In genomic region chr12:20629414-20630156, GRCh38 we compare ENCODE assay signal across 1 cellular context.
A peak's percentile ranks its signal among the peaks of the same experiment; 100 is the strongest.
TF ChIP-seq lines count a peak whose summit lies in the region.

No MANE protein-coding gene starts in this region.

TF ChIP-seq in HepG2, 621 proteins besides CTCF, POLR2A, EP300 and RAD21 (continued from another document):
- TF ChIP-seq KDM1A (CRISPR knock-in tag; IDR thresholded peaks at IDR 0.05) = no peak
- TF ChIP-seq ZNF431 (CRISPR knock-in tag; IDR thresholded peaks at IDR 0.05; ENCODE audit: borderline replicate concordance, low read depth) = no peak
- TF ChIP-seq SP5 (CRISPR knock-in tag; IDR thresholded peaks at IDR 0.05; ENCODE audit: borderline replicate concordance, low read depth) = peak; percentile 89
- peak; percentile 62; the same call in 1 of the 2 replicates for TF ChIP-seq FOSL1 (CRISPR knock-in tag; IDR thresholded peaks at IDR 0.05; ENCODE audit: borderline replicate concordance)
- peak; percentile 70; the same call in 1 of the 2 replicates for TF ChIP-seq TBX2 (CRISPR knock-in tag; IDR thresholded peaks at IDR 0.05; ENCODE audit: borderline replicate concordance)
- TF ChIP-seq NAIF1 (CRISPR knock-in tag; IDR thresholded peaks at IDR 0.05; ENCODE audit: borderline replicate concordance) = no peak
- peak; percentile 65 for TF ChIP-seq HNF4A (CRISPR knock-in tag; IDR thresholded peaks at IDR 0.05)
- peak; percentile 62 for TF ChIP-seq TFE3 (CRISPR knock-in tag; IDR thresholded peaks at IDR 0.05)
- peak; percentile 60 for TF ChIP-seq SALL1 (CRISPR knock-in tag; IDR thresholded peaks at IDR 0.05)
- TF ChIP-seq MAFK (conservative IDR thresholded peaks at IDR 0.05 in 1 of 2, IDR thresholded peaks at IDR 0.05 in 1 of 2; ENCODE audit: low read length in 2 of 2) = peak; percentile 94
- TF ChIP-seq KAT8 (CRISPR knock-in tag; IDR thresholded peaks at IDR 0.05) = 0 out of 2 replicates have a peak, but pooled peaks have one; percentile 24
- TF ChIP-seq CSRNP1 (CRISPR knock-in tag; IDR thresholded peaks at IDR 0.05) = no peak
- TF ChIP-seq PHF8 (CRISPR knock-in tag; IDR thresholded peaks at IDR 0.05) = peak; percentile 22; the same call in 1 of the 2 replicates
- no peak for TF ChIP-seq SOX13 (IDR thresholded peaks at IDR 0.05)
- peak in 1 of 2 experiments; percentile 89; a peak in 2 of 4 replicates for TF ChIP-seq SOX13 (CRISPR knock-in tag; conservative IDR thresholded peaks at IDR 0.05 in 1 of 2, IDR thresholded peaks at IDR 0.05 in 1 of 2)
- 0 out of 2 replicates have a peak, but pooled peaks have one; percentile 34 for TF ChIP-seq RARA (CRISPR knock-in tag; IDR thresholded peaks at IDR 0.05)
- peak; percentile 60; the same call in 1 of the 2 replicates for TF ChIP-seq ZBTB37 (CRISPR knock-in tag; IDR thresholded peaks at IDR 0.05)
